In genomic region chr7:20280475-20281351, GRCh38 we compare ENCODE assay signal across 16 cellular contexts. TPM values are rescaled to one million over a fixed set of nuclear protein-coding genes. Genes with fewer than 3 reads are reported as not detected.
DNase-seq lines count a peak whose midpoint lies in the region; ATAC-seq and TF ChIP-seq lines count a peak whose summit lies in the region.
"Had no signal": no experiment of that assay in that cellular context is flagged by ENCODE, and none has a peak within 500 bp of the region (broad histone marks: within the 10 kb centered on the region; RNA-seq: fewer than 3 reads in every experiment).

No MANE protein-coding gene starts in this region.

- no peak overlapping the region for H3K27ac Mint-ChIP-seq in activated naive CD4-positive, alpha-beta T cell treated with anti-CD3 and anti-CD28 coated beads, Interleukin-2, amount 50 U/mL, for 72 hours
- no peak overlapping the region for H3K27ac Mint-ChIP-seq in activated naive CD4-positive, alpha-beta T cell treated with anti-CD3 and anti-CD28 coated beads for 36 hours
- H3K27ac Mint-ChIP-seq: natural killer cell treated with Interleukin-12 subunit alpha and Interleukin-12 subunit beta and Interleukin-15 and Interleukin-18, amount 100 ng/mL, for 72 hours; type B pancreatic cell had no signal

- no peak for TF ChIP-seq CTCF in cardiac fibroblast (IDR thresholded peaks at IDR 0.05; ENCODE audit: low read depth, low read length)

- CTCF ChIA-PET in activated naive CD4-positive, alpha-beta T cell treated with anti-CD3 and anti-CD28 coated beads for 36 hours (lab: Charles Lee): no interaction called here

- no peaks in the 10 kb centered on the region for H3K9me3 Mint-ChIP-seq in activated naive CD4-positive, alpha-beta T cell treated with anti-CD3 and anti-CD28 coated beads, Interleukin-2, amount 50 U/mL, for 72 hours
- H3K9me3 Mint-ChIP-seq in activated naive CD4-positive, alpha-beta T cell treated with anti-CD3 and anti-CD28 coated beads for 36 hours: no peaks in the 10 kb centered on the region
- H3K9me3 Mint-ChIP-seq: type B pancreatic cell had no signal

- no peak overlapping the region for H3K4me3 Mint-ChIP-seq in activated naive CD4-positive, alpha-beta T cell treated with anti-CD3 and anti-CD28 coated beads for 36 hours
- H3K4me3 Mint-ChIP-seq: natural killer cell treated with Interleukin-12 subunit alpha and Interleukin-12 subunit beta and Interleukin-15 and Interleukin-18, amount 100 ng/mL, for 72 hours; type B pancreatic cell had no signal

- peak; percentile 62 to 66 for ATAC-seq in activated naive CD4-positive, alpha-beta T cell treated with anti-CD3 and anti-CD28 coated beads, Interleukin-2, amount 50 U/mL, for 72 hours
- ATAC-seq in HG02970 (IDR thresholded peaks at IDR 0.05; ENCODE audit: low FRiP score, unreplicated experiment) (no peak), HG02642 (IDR thresholded peaks at IDR 0.05; ENCODE audit: poor library complexity, unreplicated experiment) (no peak), GM19463 (IDR thresholded peaks at IDR 0.05; ENCODE audit: unreplicated experiment) (no peak)

- H3K4me1 Mint-ChIP-seq in activated naive CD4-positive, alpha-beta T cell treated with anti-CD3 and anti-CD28 coated beads for 36 hours (ENCODE audit: low read depth): no peaks in the 10 kb centered on the region

- intact Hi-C loops in activated naive CD4-positive, alpha-beta T cell treated with anti-CD3 and anti-CD28 coated beads for 36 hours (cut with micrococcal nuclease): loop anchor here (5.0 kb wide), 1 partner anchor 168 kb away; no protein-coding TSS in a partner anchor

- DNase-seq in activated naive CD4-positive, alpha-beta T cell treated with anti-CD3 and anti-CD28 coated beads, Interleukin-2, amount 50 U/mL, for 72 hours (ENCODE audit: low spot score in 2 of 2): no peak
- DNase-seq in activated naive CD4-positive, alpha-beta T cell treated with anti-CD3 and anti-CD28 coated beads for 36 hours: no peak
- DNase-seq in NCI-H69 (lab: John Stamatoyannopoulos, UW) (peak; percentile 75), cardiac fibroblast (ENCODE audit: low read depth in 2 of 2) (peak; percentile 73 to 86), skeletal muscle cell (ENCODE audit: low read depth) (peak; percentile 65)
- DNase-seq: activated T-cell treated with anti-CD3 and anti-CD28 coated beads, Interleukin-2, amount 50 U/mL, for 48 hours; AML-193; cerebellar nuclear complex; foreskin melanocyte; NCI-H2171 treated with DMSO at 0.1 percent for 48 hours had no signal

- H3K4me3 ChIP-seq in cardiac fibroblast (replicated peaks in 1 of 2; ENCODE audit: low read depth in 2 of 2, low read length in 2 of 2) (no peak overlapping the region), skeletal muscle cell (ENCODE audit: low read depth, low read length) (no peak overlapping the region)
- H3K4me3 ChIP-seq: skin epidermis had no signal

- no peaks in the 10 kb centered on the region for H3K36me3 Mint-ChIP-seq in activated naive CD4-positive, alpha-beta T cell treated with anti-CD3 and anti-CD28 coated beads, Interleukin-2, amount 50 U/mL, for 72 hours
- H3K36me3 Mint-ChIP-seq in activated naive CD4-positive, alpha-beta T cell treated with anti-CD3 and anti-CD28 coated beads for 36 hours (ENCODE audit: low read depth): no peaks in the 10 kb centered on the region
- H3K36me3 Mint-ChIP-seq: type B pancreatic cell had no signal

- no peaks in the 10 kb centered on the region for H3K27me3 Mint-ChIP-seq in activated naive CD4-positive, alpha-beta T cell treated with anti-CD3 and anti-CD28 coated beads for 36 hours (ENCODE audit: low read depth)
- H3K27me3 Mint-ChIP-seq: natural killer cell treated with Interleukin-12 subunit alpha and Interleukin-12 subunit beta and Interleukin-15 and Interleukin-18, amount 100 ng/mL, for 72 hours; type B pancreatic cell had no signal

RNA-seq across cellular contexts. Expression of gene ITGB8, which starts 50.0 kb away (rescaled TPM):
- total RNA-seq in activated naive CD4-positive, alpha-beta T cell treated with anti-CD3 and anti-CD28 coated beads, Interleukin-2, amount 50 U/mL, for 72 hours: under 1 TPM in 1 of 2 donors, not detected in 1; 0.02 TPM
- total RNA-seq in activated naive CD4-positive, alpha-beta T cell treated with anti-CD3 and anti-CD28 coated beads for 36 hours: not detected

Comparison
In these comparisons a context has a peak if more than half of its experiments do, and no peak if none do; other contexts are left out.
1. ATAC-seq: peak in activated naive CD4-positive, alpha-beta T cell treated with anti-CD3 and anti-CD28 coated beads, Interleukin-2, amount 50 U/mL, for 72 hours (2 of 2); none in HG02970 (single experiment), HG02642 (single experiment) and GM19463 (single experiment).
2. DNase-seq: peak in NCI-H69 (single experiment), cardiac fibroblast (2 of 2) and skeletal muscle cell (single experiment); none in activated naive CD4-positive, alpha-beta T cell treated with anti-CD3 and anti-CD28 coated beads, Interleukin-2, amount 50 U/mL, for 72 hours (0 of 2) and activated naive CD4-positive, alpha-beta T cell treated with anti-CD3 and anti-CD28 coated beads for 36 hours (single experiment).